24 cellular contexts compared by ENCODE assay signal in genomic region chr5:181194489-181195248, GRCh38. TPM values are rescaled to one million over a fixed set of nuclear protein-coding genes. Genes with fewer than 3 reads are reported as not detected.
"Had no signal": no experiment of that assay in that cellular context is flagged by ENCODE, and none has a peak within 500 bp of the region (broad histone marks: within the 10 kb centered on the region; RNA-seq: fewer than 3 reads in every experiment).

No MANE protein-coding gene starts in this region.

- DNase-seq: activated CD4-positive, alpha-beta T cell treated with anti-CD3 and anti-CD28 coated beads for 1 hour; activated CD4-positive, alpha-beta T cell treated with anti-CD3 and anti-CD28 coated beads, Interleukin-2, amount 50 U/mL, for 4 hours; activated naive CD4-positive, alpha-beta T cell treated with Interleukin-2 at 50 U/mL for 16 hours; activated naive CD8-positive, alpha-beta T cell treated with anti-CD3 and anti-CD28 coated beads, Interleukin-2, amount 50 U/mL, for 24 hours; mesenchymal stem cell; naive thymus-derived CD8-positive, alpha-beta T cell; retina; stimulated activated CD4-positive, alpha-beta T cell treated with anti-CD3 and anti-CD28 coated beads, Interleukin-15, amount 100 ng/mL, for 24 hours; stimulated activated CD4-positive, alpha-beta T cell treated with anti-CD3 and anti-CD28 coated beads, Interleukin-4, amount 100 ng/mL, for 24 hours; stimulated activated CD8-positive, alpha-beta memory T cell treated with anti-CD3 and anti-CD28 coated beads, Interleukin-4, amount 100 ng/mL, for 48 hours; stimulated activated naive CD4-positive, alpha-beta T cell treated with Interleukin-2 at 50 U/mL for 16 hours; substantia nigra; T-helper 9 cell; transverse colon had no signal

- H3K27me3 Mint-ChIP-seq: activated T-helper 17 cell treated with anti-CD3 and anti-CD28 coated beads, Interleukin-2, amount 50 U/mL, for 72 hours had no signal

- H3K9me3 ChIP-seq: gastroesophageal sphincter, neutrophil, transverse colon, vagina had no signal

- H3K36me3 ChIP-seq: gastroesophageal sphincter, neutrophil, transverse colon, vagina had no signal

- H3K9me3 Mint-ChIP-seq: activated naive CD8-positive, alpha-beta T cell treated with anti-CD3 and anti-CD28 coated beads, Interleukin-2, amount 50 U/mL, for 24 hours; activated T-helper 17 cell treated with anti-CD3 and anti-CD28 coated beads, Interleukin-2, amount 50 U/mL, for 72 hours had no signal

- H3K27ac ChIP-seq: gastroesophageal sphincter, neutrophil, transverse colon, vagina had no signal

- H3K4me3 ChIP-seq: gastroesophageal sphincter, transverse colon, vagina had no signal

- H3K27me3 ChIP-seq: gastroesophageal sphincter, transverse colon, vagina had no signal

- ATAC-seq: activated naive CD8-positive, alpha-beta T cell treated with anti-CD3 and anti-CD28 coated beads, Interleukin-2, amount 50 U/mL, for 24 hours; activated T-helper 17 cell treated with anti-CD3 and anti-CD28 coated beads, Interleukin-2, amount 50 U/mL, for 72 hours; gastroesophageal sphincter; naive thymus-derived CD8-positive, alpha-beta T cell had no signal

- H3K4me3 Mint-ChIP-seq: activated naive CD8-positive, alpha-beta T cell treated with anti-CD3 and anti-CD28 coated beads, Interleukin-2, amount 50 U/mL, for 24 hours; activated T-helper 17 cell treated with anti-CD3 and anti-CD28 coated beads, Interleukin-2, amount 50 U/mL, for 72 hours had no signal

- H3K27ac Mint-ChIP-seq: activated naive CD8-positive, alpha-beta T cell treated with anti-CD3 and anti-CD28 coated beads, Interleukin-2, amount 50 U/mL, for 24 hours; activated T-helper 17 cell treated with anti-CD3 and anti-CD28 coated beads, Interleukin-2, amount 50 U/mL, for 72 hours had no signal

RNA-seq across cellular contexts. Expression of gene OR2V2, which starts 47.3 kb away (rescaled TPM):
- total RNA-seq: activated T-helper 17 cell treated with anti-CD3 and anti-CD28 coated beads, Interleukin-2, amount 50 U/mL, for 72 hours; astrocyte; bronchial epithelial cell; chondrocyte; dermis microvascular lymphatic vessel endothelial cell; epithelial cell of proximal tubule; mucosa of gallbladder; naive thymus-derived CD8-positive, alpha-beta T cell; transverse colon; vagina had no signal
- polyA plus RNA-seq: naive thymus-derived CD8-positive, alpha-beta T cell had no signal
